ENCODE assay signal across 11 cellular contexts in genomic region chr7:157874870-157875229, GRCh38.
DNase-seq lines count a peak whose midpoint lies in the region; ATAC-seq, FAIRE-seq and TF ChIP-seq lines count a peak whose summit lies in the region.
"Had no signal": no experiment of that assay in that cellular context is flagged by ENCODE, and none has a peak within 500 bp of the region (broad histone marks: within the 10 kb centered on the region; RNA-seq: fewer than 3 reads in every experiment).

No MANE protein-coding gene starts in this region.

- no peak overlapping the region for H3K4me3 ChIP-seq in H1 (ENCODE audit: extremely low read depth in 1 of 4, insufficient read depth in 2 of 4, low read depth in 3 of 4, low read length in 4 of 4)
- no peak overlapping the region for H3K4me3 ChIP-seq in Caco-2 (ENCODE audit: low read depth, low read length)
- H3K4me3 ChIP-seq: breast epithelium, thyroid gland had no signal

- TF ChIP-seq CTCF in H1 (IDR thresholded peaks at IDR 0.05; ENCODE audit: control extremely low read depth in 1 of 3, insufficient read depth in 1 of 3, low read depth in 1 of 3, low read length in 3 of 3) (no peak), Caco-2 (IDR thresholded peaks at IDR 0.05; ENCODE audit: insufficient read depth in 1 of 2, low read depth in 1 of 2, low read length in 1 of 2, severe bottlenecking in 1 of 2, unreplicated experiment in 1 of 2) (no peak)

- H3K9me3 ChIP-seq in H1 (ENCODE audit: insufficient read depth in 2 of 2, low read depth in 1 of 2, low read length in 1 of 2) (peaks cover 1 to 7% of the 10 kb centered on the region in 2 experiments; a peak in 1 of 4 replicates), Caco-2 (peaks cover 3% of the 10 kb centered on the region)
- H3K9me3 ChIP-seq: thyroid gland had no signal

- TF ChIP-seq POLR2A in H1 (IDR thresholded peaks at IDR 0.05; ENCODE audit: control extremely low read depth in 1 of 2, low read depth in 2 of 2, low read length in 2 of 2): no peak

- no peak overlapping the region for H2AFZ ChIP-seq in H1 (ENCODE audit: low read length)

- 0 out of 2 replicates have a peak, but pooled peaks cover 2% of the 10 kb centered on the region for H3K23me2 ChIP-seq in H1 (ENCODE audit: low read depth, low read length)

- H3K27ac ChIP-seq in H1 (ENCODE audit: low read depth, low read length): no peak overlapping the region
- H3K27ac ChIP-seq: breast epithelium, thyroid gland had no signal

- CTCF ChIA-PET in activated naive CD4-positive, alpha-beta T cell treated with anti-CD3 and anti-CD28 coated beads for 36 hours (lab: Charles Lee): interaction anchor here (0.8 to 1.0 kb wide), 3 partner anchors 11 to 252 kb away, joined by 3 read pairs; no protein-coding TSS in a partner anchor
- CTCF ChIA-PET in H1 (lab: Charles Lee; ENCODE audit: partially characterized antibody) (interaction anchor here (1.0 to 2.4 kb wide), 9 partner anchors 11 to 440 kb away, joined by 3 to 9 read pairs (median 3); no protein-coding TSS in a partner anchor), Caco-2 (lab: Charles Lee) (no interaction called here)

- no peak overlapping the region for H3K14ac ChIP-seq in H1 (ENCODE audit: insufficient read length)

- H3K56ac ChIP-seq in H1 (replicated peaks; ENCODE audit: insufficient read length, low read depth, low read length): no peak overlapping the region

- peak overlapping the region; percentile 62; the same call in 1 of the 2 replicates for H3K18ac ChIP-seq in H1 (ENCODE audit: extremely low read depth, low read length)

- H3K4me3 Mint-ChIP-seq in activated naive CD4-positive, alpha-beta T cell treated with anti-CD3 and anti-CD28 coated beads for 36 hours: peak overlapping the region; percentile 60
- peak overlapping the region; percentile 66 for H3K4me3 Mint-ChIP-seq in T-helper 2 cell treated with Interferon-gamma antibody and Interleukin-4, amounts not matched to agents 5 μg/mL and 100 μg/mL, for 36 hours
- H3K4me3 Mint-ChIP-seq in stimulated activated naive CD8-positive, alpha-beta T cell treated with anti-CD3 and anti-CD28 coated beads, Interleukin-15, amount 100 ng/mL, for 72 hours: peak overlapping the region; percentile 51 to 74
- no peak overlapping the region for H3K4me3 Mint-ChIP-seq in Caco-2 (ENCODE audit: unreplicated experiment)

- FAIRE-seq in H1 (lab: Jason Lieb, UNC): no peak

- BruUV-seq in Caco-2 (replicated peaks; lab: Mats Ljungman, UMichigan): no TSS peak

- H4K91ac ChIP-seq in H1 (replicated peaks; ENCODE audit: insufficient read length, low read length): peak overlapping the region; percentile 48

- H3K79me1 ChIP-seq in H1 (ENCODE audit: low read depth, low read length): peaks cover 4% of the 10 kb centered on the region

- peak overlapping the region; percentile 43 for H2BK120ac ChIP-seq in H1 (replicated peaks; ENCODE audit: low read depth, low read length)

- POLR2A ChIA-PET in H1 (lab: Charles Lee; ENCODE audit: partially characterized antibody): no interaction called here
- POLR2A ChIA-PET in Caco-2 (lab: Charles Lee): no interaction called here

- DNase-seq in activated naive CD4-positive, alpha-beta T cell treated with anti-CD3 and anti-CD28 coated beads for 36 hours: peak; percentile 22
- DNase-seq in activated naive CD4-positive, alpha-beta T cell treated with anti-CD3 and anti-CD28 coated beads, Interleukin-2, amount 50 U/mL, for 16 hours: no peak
- no peak for DNase-seq in T-helper 2 cell treated with Interferon-gamma antibody and Interleukin-4, amounts not matched to agents 5 μg/mL and 100 μg/mL, for 36 hours (ENCODE audit: low spot score)
- DNase-seq in H1 (ENCODE audit: low read depth in 1 of 2, low spot score in 2 of 2) (no peak), Caco-2 (no peak)
- DNase-seq in stimulated activated naive CD8-positive, alpha-beta T cell treated with anti-CD3 and anti-CD28 coated beads, Interleukin-15, amount 100 ng/mL, for 72 hours: peak in 1 of 2 donors; percentile 10
- DNase-seq: DMS79 treated with DMSO at 0.1 percent for 48 hours, thyroid gland had no signal

- H3K36me3 ChIP-seq in H1 (ENCODE audit: control insufficient read depth in 2 of 4, insufficient read depth in 4 of 4, low read length in 3 of 4) (no peaks in the 10 kb centered on the region), Caco-2 (ENCODE audit: control insufficient read depth, insufficient read depth, low read length) (no peaks in the 10 kb centered on the region)
- H3K36me3 ChIP-seq: breast epithelium, thyroid gland had no signal

- H3K23ac ChIP-seq in H1 (ENCODE audit: insufficient read length): no peak overlapping the region

- peak overlapping the region; percentile 93 for H3K4ac ChIP-seq in H1 (replicated peaks; ENCODE audit: insufficient read length, low read depth, low read length)

- peak overlapping the region; percentile 16 for H4K5ac ChIP-seq in H1 (ENCODE audit: insufficient read length, low read depth, low read length)

- no peak overlapping the region for H4K8ac ChIP-seq in H1 (ENCODE audit: extremely low read depth, insufficient read depth, low read length)

- H2BK5ac ChIP-seq in H1 (ENCODE audit: low read depth, low read length): peak overlapping the region; percentile 82

- peaks cover 0 to 6% of the 10 kb centered on the region in 2 experiments for H4K20me1 ChIP-seq in H1 (replicated peaks in 1 of 2; ENCODE audit: control insufficient read depth in 1 of 2, insufficient read depth in 2 of 2, low read length in 2 of 2)

- no peak for TF ChIP-seq EP300 in H1 (IDR thresholded peaks at IDR 0.05; ENCODE audit: borderline replicate concordance in 1 of 2, low read depth in 2 of 2, low read length in 2 of 2)

- intact Hi-C loops in activated naive CD4-positive, alpha-beta T cell treated with anti-CD3 and anti-CD28 coated beads for 36 hours (cut with micrococcal nuclease): loop anchor here (1.0 to 10.0 kb wide), 6 partner anchors 24 to 477 kb away; no protein-coding TSS in a partner anchor
- intact Hi-C loops in Caco-2 (cut with micrococcal nuclease; ENCODE audit: unreplicated experiment): no loop called here

- peak; percentile 19 for ATAC-seq in stimulated activated naive CD8-positive, alpha-beta T cell treated with anti-CD3 and anti-CD28 coated beads, Interleukin-15, amount 100 ng/mL, for 72 hours
- ATAC-seq in GM19467 (IDR thresholded peaks at IDR 0.05; ENCODE audit: unreplicated experiment): no peak
- ATAC-seq in HG03342 (IDR thresholded peaks at IDR 0.05; ENCODE audit: unreplicated experiment): no peak

- no peaks in the 10 kb centered on the region for H3K79me2 ChIP-seq in H1 (ENCODE audit: control insufficient read depth in 1 of 2, insufficient read depth in 2 of 2, low read length in 2 of 2)

- H3K9me3 Mint-ChIP-seq in activated naive CD4-positive, alpha-beta T cell treated with anti-CD3 and anti-CD28 coated beads for 36 hours: no peaks in the 10 kb centered on the region
- peaks cover 8% of the 10 kb centered on the region for H3K9me3 Mint-ChIP-seq in T-helper 2 cell treated with Interferon-gamma antibody and Interleukin-4, amounts not matched to agents 5 μg/mL and 100 μg/mL, for 36 hours
- no peaks in the 10 kb centered on the region for H3K9me3 Mint-ChIP-seq in stimulated activated naive CD8-positive, alpha-beta T cell treated with anti-CD3 and anti-CD28 coated beads, Interleukin-15, amount 100 ng/mL, for 72 hours
- peaks cover 31% of the 10 kb centered on the region for H3K9me3 Mint-ChIP-seq in Caco-2 (ENCODE audit: unreplicated experiment)

- peak overlapping the region; percentile 95 for H2AK5ac ChIP-seq in H1 (ENCODE audit: low read depth, low read length)

- TF ChIP-seq RAD21 in H1 (IDR thresholded peaks at IDR 0.05 in 1 of 2, conservative IDR thresholded peaks at IDR 0.05 in 1 of 2; ENCODE audit: low read depth in 2 of 2, low read length in 2 of 2): no peak

- H3K27me3 Mint-ChIP-seq in activated naive CD4-positive, alpha-beta T cell treated with anti-CD3 and anti-CD28 coated beads for 36 hours (ENCODE audit: low read depth): no peaks in the 10 kb centered on the region
- no peaks in the 10 kb centered on the region for H3K27me3 Mint-ChIP-seq in T-helper 2 cell treated with Interferon-gamma antibody and Interleukin-4, amounts not matched to agents 5 μg/mL and 100 μg/mL, for 36 hours (ENCODE audit: low read depth)
- H3K27me3 Mint-ChIP-seq in stimulated activated naive CD8-positive, alpha-beta T cell treated with anti-CD3 and anti-CD28 coated beads, Interleukin-15, amount 100 ng/mL, for 72 hours: no peaks in the 10 kb centered on the region
- H3K27me3 Mint-ChIP-seq in Caco-2 (ENCODE audit: insufficient read depth, unreplicated experiment): no peaks in the 10 kb centered on the region

- no peaks in the 10 kb centered on the region; a peak in 1 of 7 replicates for H3K27me3 ChIP-seq in H1 (replicated peaks in 1 of 4; ENCODE audit: control insufficient read depth in 3 of 4, extremely low read depth in 1 of 4, insufficient read depth in 3 of 4, low read length in 3 of 4)
- no peaks in the 10 kb centered on the region for H3K27me3 ChIP-seq in Caco-2 (replicated peaks; ENCODE audit: control insufficient read depth, insufficient read depth, low read length)
- H3K27me3 ChIP-seq: thyroid gland had no signal

- no peaks in the 10 kb centered on the region for H3K36me3 Mint-ChIP-seq in activated naive CD4-positive, alpha-beta T cell treated with anti-CD3 and anti-CD28 coated beads for 36 hours (ENCODE audit: low read depth)
- no peaks in the 10 kb centered on the region for H3K36me3 Mint-ChIP-seq in T-helper 2 cell treated with Interferon-gamma antibody and Interleukin-4, amounts not matched to agents 5 μg/mL and 100 μg/mL, for 36 hours (ENCODE audit: low read depth)
- H3K36me3 Mint-ChIP-seq in Caco-2 (ENCODE audit: insufficient read depth, unreplicated experiment): no peaks in the 10 kb centered on the region

- H3K4me1 ChIP-seq in H1 (replicated peaks in 1 of 4; ENCODE audit: control insufficient read depth in 3 of 4, insufficient read depth in 4 of 4, low read length in 3 of 4) (peaks cover 0 to 2% (median 0%) of the 10 kb centered on the region in 4 experiments; a peak in 2 of 7 replicates), Caco-2 (no peaks in the 10 kb centered on the region)
- H3K4me1 ChIP-seq: breast epithelium, thyroid gland had no signal

- H3K4me1 Mint-ChIP-seq in activated naive CD4-positive, alpha-beta T cell treated with anti-CD3 and anti-CD28 coated beads for 36 hours (ENCODE audit: low read depth): peaks cover 45% of the 10 kb centered on the region
- H3K4me1 Mint-ChIP-seq in T-helper 2 cell treated with Interferon-gamma antibody and Interleukin-4, amounts not matched to agents 5 μg/mL and 100 μg/mL, for 36 hours (ENCODE audit: low read depth): peaks cover 12% of the 10 kb centered on the region
- peaks cover 38% of the 10 kb centered on the region for H3K4me1 Mint-ChIP-seq in stimulated activated naive CD8-positive, alpha-beta T cell treated with anti-CD3 and anti-CD28 coated beads, Interleukin-15, amount 100 ng/mL, for 72 hours
- no peaks in the 10 kb centered on the region for H3K4me1 Mint-ChIP-seq in Caco-2 (ENCODE audit: low read depth, unreplicated experiment)

- H3K27ac Mint-ChIP-seq in activated naive CD4-positive, alpha-beta T cell treated with anti-CD3 and anti-CD28 coated beads for 36 hours: no peak overlapping the region
- H3K27ac Mint-ChIP-seq in T-helper 2 cell treated with Interferon-gamma antibody and Interleukin-4, amounts not matched to agents 5 μg/mL and 100 μg/mL, for 36 hours: peak overlapping the region; percentile 45
- no peak overlapping the region for H3K27ac Mint-ChIP-seq in stimulated activated naive CD8-positive, alpha-beta T cell treated with anti-CD3 and anti-CD28 coated beads, Interleukin-15, amount 100 ng/mL, for 72 hours
- H3K27ac Mint-ChIP-seq in Caco-2 (ENCODE audit: unreplicated experiment): no peak overlapping the region

- peak overlapping the region; percentile 98; the same call in 1 of the 2 replicates for H2BK15ac ChIP-seq in H1 (ENCODE audit: low read length)

- 84% methylated on average over 12 of the region's 12 CpGs; no CpG with 5 or more reads in 1 of the 2 experiments for WGBS in H1 (ENCODE audit: extremely low coverage in 1 of 2, insufficient coverage in 1 of 2, insufficient read length in 1 of 2, insufficient replicate concordance in 2 of 2, low coverage in 1 of 2, low lambda C conversion rate in 2 of 2, missing lambda C conversion rate in 1 of 2), 2 experiments

- H3K4me2 ChIP-seq in H1 (ENCODE audit: insufficient read depth in 1 of 2, low read depth in 2 of 2, low read length in 2 of 2): no peak overlapping the region

- no peak overlapping the region for H3K9ac ChIP-seq in H1 (replicated peaks in 1 of 4; ENCODE audit: extremely low read depth in 1 of 4, low read depth in 3 of 4, low read length in 3 of 4)

- H2BK12ac ChIP-seq in H1 (ENCODE audit: low read depth, low read length): peak overlapping the region; percentile 96; the same call in 1 of the 2 replicates

- 0 out of 2 replicates have a peak overlapping the region, but pooled peaks have one; percentile 55 for H2BK20ac ChIP-seq in H1 (ENCODE audit: low read length)
